In genomic region chr2:10909050-10909995, GRCh38 we compare ENCODE assay signal across 9 cellular contexts. TPM values are rescaled to one million over a fixed set of nuclear protein-coding genes. Genes with fewer than 3 reads are reported as not detected.
A peak's percentile ranks its signal among the peaks of the same experiment; 100 is the strongest.
DNase-seq lines count a peak whose midpoint lies in the region; ATAC-seq and TF ChIP-seq lines count a peak whose summit lies in the region.
"Had no signal": no experiment of that assay in that cellular context is flagged by ENCODE, and none has a peak within 500 bp of the region (broad histone marks: within the 10 kb centered on the region; RNA-seq: fewer than 3 reads in every experiment).

No MANE protein-coding gene starts in this region.

- WGBS in tibial nerve, 2 donors: 67 to 68% methylated on average over 15 of the region's 15 CpGs

- no peaks in the 10 kb centered on the region for H3K36me3 ChIP-seq in NT2/D1 (ENCODE audit: insufficient read depth, insufficient read length, low read length)
- no peaks in the 10 kb centered on the region for H3K36me3 ChIP-seq in tibial nerve

- no peak for TF ChIP-seq EP300 in tibial nerve (IDR thresholded peaks at IDR 0.05)

- DNase-seq in ACHN (peak; percentile 46), Daoy (ENCODE audit: low read depth) (peak; percentile 35), NT2/D1 (ENCODE audit: low read depth, low spot score) (peak; percentile 64), fibroblast of the aortic adventitia (ENCODE audit: low read depth) (no peak), tibial nerve (ENCODE audit: low spot score in 2 of 2) (no peak)
- DNase-seq: foreskin melanocyte had no signal

- in situ Hi-C loops in ACHN (cut with HindIII; ENCODE audit: low pct_ligation_motif_present, low pct_unique_long_range_greater_than_20kb, low sequenced_read_pairs): no loop called here

- H3K9ac ChIP-seq in NT2/D1 (ENCODE audit: insufficient read length, low read depth): no peak overlapping the region

- peaks cover 10% of the 10 kb centered on the region for H3K4me1 ChIP-seq in NT2/D1 (ENCODE audit: insufficient read depth, insufficient read length)
- peaks cover 0 to 11% (median 0%) of the 10 kb centered on the region in 4 donors for H3K4me1 ChIP-seq in tibial nerve

- no peaks in the 10 kb centered on the region; the same call in 1 of the 2 replicates for H3K9me3 ChIP-seq in NT2/D1 (ENCODE audit: insufficient read depth, low read length)
- peaks cover 0 to 9% (median 0%) of the 10 kb centered on the region in 4 donors for H3K9me3 ChIP-seq in tibial nerve

- TF ChIP-seq CTCF in fibroblast of the aortic adventitia (IDR thresholded peaks at IDR 0.05; ENCODE audit: insufficient read depth, low read length) (peak; percentile 24), tibial nerve (IDR thresholded peaks at IDR 0.05) (peak in 1 of 5 experiments; percentile 7)

- no peak overlapping the region for H3K4me3 ChIP-seq in NT2/D1 (ENCODE audit: insufficient read length, low read depth)
- H3K4me3 ChIP-seq in fibroblast of the aortic adventitia (ENCODE audit: low read depth, low read length): no peak overlapping the region
- no peak overlapping the region for H3K4me3 ChIP-seq in tibial nerve

- no peak for ATAC-seq in HG03095 (IDR thresholded peaks at IDR 0.05; ENCODE audit: unreplicated experiment)
- ATAC-seq in HG02798 (IDR thresholded peaks at IDR 0.05; ENCODE audit: poor library complexity, unreplicated experiment): no peak
- ATAC-seq in HG03442 (IDR thresholded peaks at IDR 0.05; ENCODE audit: unreplicated experiment): no peak

- H3K27ac ChIP-seq in tibial nerve: no peak overlapping the region

- peaks cover 29% of the 10 kb centered on the region for H3K27me3 ChIP-seq in NT2/D1 (ENCODE audit: insufficient read depth, insufficient read length)
- H3K27me3 ChIP-seq in tibial nerve: peaks cover 0 to 40% of the 10 kb centered on the region in 2 donors

- TF ChIP-seq POLR2A in tibial nerve (IDR thresholded peaks at IDR 0.05): no peak

RNA-seq across cellular contexts. Expression of gene KCNF1, which starts 2.4 kb away (rescaled TPM):
- total RNA-seq in Daoy (2014; rRNA removed; shearing (Covaris generic)): not detected in 2 replicates
- total RNA-seq in fibroblast of the aortic adventitia (ENCODE audit: low replicate concordance) (not detected in 2 replicates), tibial nerve (under 1 TPM in 2 of 4 donors, not detected in 2; 0.22 to 0.42 TPM)

Comparison
In these comparisons a context has a peak if more than half of its experiments do, and no peak if none do; other contexts are left out.
1. DNase-seq: peak in ACHN (single experiment), Daoy (single experiment) and NT2/D1 (single experiment); none in fibroblast of the aortic adventitia (single experiment) and tibial nerve (0 of 2).